ENCODE assay signal across 17 cellular contexts in the genomic region with DNA sequence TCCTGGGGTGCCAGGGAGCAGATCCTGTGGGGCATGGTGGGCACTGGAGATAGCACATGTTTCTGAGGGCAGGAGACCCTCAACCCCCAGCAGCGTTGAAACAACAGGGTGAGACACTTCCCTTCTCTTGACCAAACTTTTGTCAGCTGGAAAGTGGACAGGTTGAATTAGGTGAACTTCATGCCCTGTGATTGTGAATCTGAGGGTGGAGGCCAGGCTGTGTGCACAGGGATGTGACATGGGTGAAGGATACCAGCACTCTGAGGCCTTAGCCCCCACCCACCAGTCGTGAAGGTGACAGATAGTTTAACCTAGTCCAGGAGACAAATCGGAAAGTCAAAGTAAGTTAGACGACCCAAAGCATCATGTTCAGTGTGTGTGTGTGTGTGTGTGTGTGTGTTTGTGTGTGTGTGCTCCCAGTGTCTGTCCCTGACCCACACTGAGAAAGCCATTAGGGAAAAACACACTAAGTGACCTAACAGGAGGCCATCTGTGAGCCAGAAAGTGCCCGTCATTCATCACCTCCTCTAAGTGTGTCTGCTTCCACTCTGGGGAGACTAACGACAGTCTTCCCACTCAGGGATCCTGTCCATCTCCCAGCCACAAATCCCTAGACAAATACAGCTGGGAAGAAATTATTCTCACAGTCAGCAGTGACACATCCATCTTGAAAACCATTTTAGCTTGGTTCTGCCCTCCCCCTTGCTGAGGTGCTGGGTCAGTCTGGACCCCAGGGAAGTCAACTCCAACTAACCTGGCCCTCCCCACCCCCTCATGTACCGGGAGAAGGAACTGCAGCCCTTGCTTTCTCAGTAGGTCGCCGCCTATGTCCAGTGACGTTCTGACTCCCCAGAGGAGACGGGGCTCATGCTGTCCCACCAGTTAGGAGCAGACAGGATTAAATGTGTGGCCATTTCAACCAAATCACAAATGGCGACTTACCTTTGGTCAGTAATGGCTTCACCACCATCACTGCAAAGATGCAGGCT.
DNase-seq lines count a peak whose midpoint lies in the region; ATAC-seq and TF ChIP-seq lines count a peak whose summit lies in the region.
"Had no signal": no experiment of that assay in that cellular context is flagged by ENCODE, and none has a peak within 500 bp of the region (broad histone marks: within the 10 kb centered on the region; RNA-seq: fewer than 3 reads in every experiment).

No MANE protein-coding gene starts in this region.

- no peaks in the 10 kb centered on the region for H3K9me3 ChIP-seq in left ventricle myocardium inferior (replicated peaks)
- no peaks in the 10 kb centered on the region for H3K9me3 ChIP-seq in osteoblast (ENCODE audit: low read depth, low read length)
- H3K9me3 ChIP-seq in vagina = no peaks in the 10 kb centered on the region

- H3K4me2 ChIP-seq in osteoblast (ENCODE audit: insufficient read depth, low read length) = no peak overlapping the region

- ATAC-seq in activated naive CD8-positive, alpha-beta T cell treated with anti-CD3 and anti-CD28 coated beads, Interleukin-2, amount 50 U/mL, for 24 hours = no peak

- peak overlapping the region; percentile 24 for H3K27ac ChIP-seq in left ventricle myocardium inferior (replicated peaks)
- no peak overlapping the region for H3K27ac ChIP-seq in osteoblast (ENCODE audit: low read depth, low read length)
- H3K27ac ChIP-seq in vagina = no peak overlapping the region

- H3K4me3 Mint-ChIP-seq in activated naive CD8-positive, alpha-beta T cell treated with anti-CD3 and anti-CD28 coated beads, Interleukin-2, amount 50 U/mL, for 24 hours = no peak overlapping the region
- H3K4me3 Mint-ChIP-seq: activated naive CD8-positive, alpha-beta T cell; brain; stimulated activated naive CD8-positive, alpha-beta T cell treated with anti-CD3 and anti-CD28 coated beads, Interleukin-15, Interleukin-2, amounts not matched to agents 100 ng/mL and 50 ng/mL, for 24 hours had no signal

- no peaks in the 10 kb centered on the region for H3K27me3 ChIP-seq in left ventricle myocardium inferior (ENCODE audit: low read depth)
- H3K27me3 ChIP-seq in osteoblast (ENCODE audit: insufficient read depth, low read length) = no peaks in the 10 kb centered on the region
- H3K27me3 ChIP-seq in vagina = no peaks in the 10 kb centered on the region

- peaks cover 2% of the 10 kb centered on the region for H3K27me3 Mint-ChIP-seq in activated naive CD8-positive, alpha-beta T cell treated with anti-CD3 and anti-CD28 coated beads, Interleukin-2, amount 50 U/mL, for 24 hours

- intact Hi-C loops in left ventricle myocardium inferior (cut with micrococcal nuclease) (no loop called here), vagina (cut with DNase I) (no loop called here), posterior cingulate gyrus (cut with DNase I) (no loop called here)

- peaks cover 33% of the 10 kb centered on the region for H3K4me1 ChIP-seq in left ventricle myocardium inferior
- H3K4me1 ChIP-seq in osteoblast (ENCODE audit: insufficient read depth, low read length) = peaks cover 6% of the 10 kb centered on the region
- peaks cover 27% of the 10 kb centered on the region for H3K4me1 ChIP-seq in vagina

- no peaks in the 10 kb centered on the region for H3K79me2 ChIP-seq in osteoblast (ENCODE audit: insufficient read depth, low read length)

- H3K36me3 ChIP-seq in left ventricle myocardium inferior (no peaks in the 10 kb centered on the region), osteoblast (ENCODE audit: insufficient read depth, low read length) (no peaks in the 10 kb centered on the region), vagina (no peaks in the 10 kb centered on the region)

- H3K4me3 ChIP-seq in left ventricle myocardium inferior = no peak overlapping the region
- H3K4me3 ChIP-seq in osteoblast (ENCODE audit: insufficient read depth, low read length) = no peak overlapping the region
- H3K4me3 ChIP-seq in vagina = no peak overlapping the region

- H4K20me1 ChIP-seq in osteoblast (ENCODE audit: insufficient read depth, low read length) = no peaks in the 10 kb centered on the region

- no peaks in the 10 kb centered on the region for H3K9me3 Mint-ChIP-seq in activated naive CD8-positive, alpha-beta T cell treated with anti-CD3 and anti-CD28 coated beads, Interleukin-2, amount 50 U/mL, for 24 hours
- H3K9me3 Mint-ChIP-seq: stimulated activated naive CD8-positive, alpha-beta T cell treated with anti-CD3 and anti-CD28 coated beads, Interleukin-15, Interleukin-2, amounts not matched to agents 100 ng/mL and 50 ng/mL, for 24 hours had no signal

- no peaks in the 10 kb centered on the region for H3K36me3 Mint-ChIP-seq in activated naive CD8-positive, alpha-beta T cell treated with anti-CD3 and anti-CD28 coated beads, Interleukin-2, amount 50 U/mL, for 24 hours (ENCODE audit: low read depth)
- H3K36me3 Mint-ChIP-seq: activated naive CD8-positive, alpha-beta T cell; brain had no signal

- DNase-seq in activated CD8-positive, alpha-beta memory T cell treated with anti-CD3 and anti-CD28 coated beads for 24 hours = peak; percentile 45
- no peak for DNase-seq in activated CD8-positive, alpha-beta memory T cell treated with anti-CD3 and anti-CD28 coated beads, Interleukin-2, amount 50 U/mL, for 4 hours
- DNase-seq in left ventricle myocardium inferior (no peak), osteoblast (ENCODE audit: insufficient read length, low spot score, missing footprints) (no peak), vagina (ENCODE audit: extremely low spot score in 2 of 2) (peak; percentile 49 to 77), inferior parietal cortex (ENCODE audit: extremely low spot score) (no peak), posterior cingulate gyrus (no peak)
- DNase-seq in activated naive CD8-positive, alpha-beta T cell treated with anti-CD3 and anti-CD28 coated beads, Interleukin-2, amount 50 U/mL, for 24 hours = no peak
- DNase-seq: C1 segment of cervical spinal cord, cortex of kidney, foreskin fibroblast, GOT3, NCI-H1105, nucleus accumbens had no signal

- TF ChIP-seq POLR2A in vagina (IDR thresholded peaks at IDR 0.05) = no peak

- peaks cover 12% of the 10 kb centered on the region for H3K4me1 Mint-ChIP-seq in activated naive CD8-positive, alpha-beta T cell treated with anti-CD3 and anti-CD28 coated beads, Interleukin-2, amount 50 U/mL, for 24 hours

- TF ChIP-seq CTCF in left ventricle myocardium inferior (IDR thresholded peaks at IDR 0.05; ENCODE audit: borderline replicate concordance) (no peak), osteoblast (IDR thresholded peaks at IDR 0.05; ENCODE audit: extremely low read depth, low read depth, low read length) (no peak), vagina (IDR thresholded peaks at IDR 0.05) (no peak)

- no peak overlapping the region for H3K27ac Mint-ChIP-seq in activated naive CD8-positive, alpha-beta T cell treated with anti-CD3 and anti-CD28 coated beads, Interleukin-2, amount 50 U/mL, for 24 hours
- H3K27ac Mint-ChIP-seq: activated naive CD8-positive, alpha-beta T cell; brain; stimulated activated naive CD8-positive, alpha-beta T cell treated with anti-CD3 and anti-CD28 coated beads, Interleukin-15, Interleukin-2, amounts not matched to agents 100 ng/mL and 50 ng/mL, for 24 hours had no signal

- H2AFZ ChIP-seq in osteoblast (ENCODE audit: low read length) = peak overlapping the region; percentile 69

Comparison
In these comparisons a context has a peak if more than half of its experiments do, and no peak if none do; other contexts are left out.
1. DNase-seq: peak in activated CD8-positive, alpha-beta memory T cell treated with anti-CD3 and anti-CD28 coated beads for 24 hours (single experiment) and vagina (2 of 2); none in activated CD8-positive, alpha-beta memory T cell treated with anti-CD3 and anti-CD28 coated beads, Interleukin-2, amount 50 U/mL, for 4 hours (single experiment), left ventricle myocardium inferior (single experiment), osteoblast (single experiment), inferior parietal cortex (single experiment), posterior cingulate gyrus (0 of 10) and activated naive CD8-positive, alpha-beta T cell treated with anti-CD3 and anti-CD28 coated beads, Interleukin-2, amount 50 U/mL, for 24 hours (single experiment).